ENCODE assay signal across 27 cellular contexts in the genomic region with DNA sequence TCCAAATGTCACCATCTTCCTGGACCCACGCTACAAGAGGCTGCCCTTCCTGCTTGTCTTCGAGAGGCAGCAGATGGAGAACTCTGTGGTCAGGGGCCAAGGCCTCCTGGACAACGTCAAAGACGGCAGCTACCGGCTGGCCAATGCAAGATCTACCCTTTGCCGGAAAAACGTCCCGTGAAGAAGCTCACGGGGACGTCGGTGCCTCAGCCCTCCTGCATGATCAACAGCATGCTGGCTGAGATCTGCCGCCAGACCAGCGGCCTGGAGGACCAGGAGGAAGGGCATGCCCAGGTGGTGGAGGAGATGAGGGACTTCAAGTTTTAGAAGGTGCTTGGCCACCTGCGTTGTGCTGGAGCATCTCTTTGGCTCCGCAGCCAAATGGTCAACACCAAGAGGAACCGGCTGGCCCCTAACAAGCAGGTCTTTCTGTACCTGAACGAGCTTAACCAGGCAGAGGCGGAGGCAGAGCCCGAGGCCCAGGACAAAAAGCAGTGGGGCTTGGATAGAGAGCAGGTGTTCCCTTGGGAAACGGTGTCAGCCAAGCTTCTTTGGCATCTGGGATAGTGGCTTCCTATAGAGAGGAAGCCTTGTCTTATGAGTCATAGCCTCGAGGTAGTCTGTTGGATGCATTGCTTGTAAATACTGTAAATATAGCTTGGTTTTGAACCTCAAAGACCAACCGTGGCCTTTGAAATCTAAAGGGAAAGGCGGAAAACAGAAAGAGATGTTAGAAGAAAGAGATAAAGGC.
"Had no signal": no experiment of that assay in that cellular context is flagged by ENCODE, and none has a peak within 500 bp of the region (broad histone marks: within the 10 kb centered on the region; RNA-seq: fewer than 3 reads in every experiment).

No MANE protein-coding gene starts in this region.

- DNase-seq: activated CD4-positive, alpha-beta memory T cell treated with anti-CD3 and anti-CD28 coated beads for 36 hours; activated CD4-positive, alpha-beta T cell treated with anti-CD3 and anti-CD28 coated beads, Interleukin-2, amount 10 ng/mL, durations not matched to agents 24 days and 14 days; activated CD4-positive, CD25-positive, alpha-beta regulatory T cell treated with anti-CD3 and anti-CD28 coated beads, Interleukin-2, amount 50 U/mL, for 72 hours; activated CD8-positive, alpha-beta memory T cell treated with anti-CD3 and anti-CD28 coated beads, Interleukin-2, amount 50 U/mL, for 4 hours; activated effector memory CD4-positive, alpha-beta T cell treated with anti-CD3 and anti-CD28 coated beads, Interleukin-2, amount 50 U/mL, for 16 hours; activated naive CD4-positive, alpha-beta T cell treated with anti-CD3 and anti-CD28 coated beads, Interleukin-2, amount 10 ng/mL, durations not matched to agents 7 days and 5 days; activated naive CD8-positive, alpha-beta T cell treated with anti-CD3 and anti-CD28 coated beads, Interleukin-2, amount 10 ng/mL, durations not matched to agents 7 days and 5 days; activated T-cell treated with anti-CD3 and anti-CD28 coated beads, Interleukin-2, amount 50 U/mL, for 1 hour; cortex of kidney; effector memory CD8-positive, alpha-beta T cell; foreskin keratinocyte; glutamatergic neuron; left ventricle myocardium superior; naive B cell; nucleus accumbens; right cardiac atrium; stimulated activated CD4-positive, alpha-beta T cell treated with anti-CD3 and anti-CD28 coated beads, Interleukin-4, amount 100 ng/mL, for 1 hour; stimulated activated naive CD8-positive, alpha-beta T cell treated with anti-CD3 and anti-CD28 coated beads, Interleukin-15, amount 100 ng/mL, for 72 hours; substantia nigra; T-helper 2 cell had no signal

- H3K9me3 Mint-ChIP-seq: activated CD4-positive, alpha-beta memory T cell treated with anti-CD3 and anti-CD28 coated beads for 36 hours; activated CD4-positive, alpha-beta T cell treated with anti-CD3 and anti-CD28 coated beads, Interleukin-2, amount 10 ng/mL, durations not matched to agents 24 days and 14 days; activated naive CD4-positive, alpha-beta T cell treated with anti-CD3 and anti-CD28 coated beads, Interleukin-2, amount 10 ng/mL, durations not matched to agents 7 days and 5 days; activated naive CD8-positive, alpha-beta T cell treated with anti-CD3 and anti-CD28 coated beads, Interleukin-2, amount 10 ng/mL, durations not matched to agents 7 days and 5 days; activated T-helper 1 cell treated with anti-CD3 and anti-CD28 coated beads, Interleukin-12 subunit alpha, Interleukin-12 subunit beta, Interleukin-2, Interleukin-4 antibody, amounts not matched to agents 30 ng/mL and 10 ng/mL and 1 ng/mL, durations not matched to agents 14 hours and 24 hours and 36 hours; brain; effector memory CD8-positive, alpha-beta T cell; stimulated activated memory B cell treated with anti-CD40 and anti-IgM and Interleukin-4, amounts not matched to agents 10 μg/mL and 1 μg/mL and 100 μg/mL, for 72 hours; stimulated activated naive CD8-positive, alpha-beta T cell treated with anti-CD3 and anti-CD28 coated beads, Interleukin-15, amount 100 ng/mL, for 72 hours had no signal

- H3K27ac Mint-ChIP-seq: activated CD4-positive, alpha-beta memory T cell treated with anti-CD3 and anti-CD28 coated beads for 36 hours; activated CD4-positive, alpha-beta T cell treated with anti-CD3 and anti-CD28 coated beads, Interleukin-2, amount 10 ng/mL, durations not matched to agents 24 days and 14 days; activated naive CD4-positive, alpha-beta T cell treated with anti-CD3 and anti-CD28 coated beads, Interleukin-2, amount 10 ng/mL, durations not matched to agents 7 days and 5 days; activated naive CD8-positive, alpha-beta T cell treated with anti-CD3 and anti-CD28 coated beads, Interleukin-2, amount 10 ng/mL, durations not matched to agents 7 days and 5 days; activated T-helper 1 cell treated with anti-CD3 and anti-CD28 coated beads, Interleukin-12 subunit alpha, Interleukin-12 subunit beta, Interleukin-2, Interleukin-4 antibody, amounts not matched to agents 30 ng/mL and 10 ng/mL and 1 ng/mL, durations not matched to agents 14 hours and 24 hours and 36 hours; brain; effector memory CD8-positive, alpha-beta T cell; mesothelial cell of epicardium; naive B cell; stimulated activated memory B cell treated with anti-CD40 and anti-IgM and Interleukin-4, amounts not matched to agents 10 μg/mL and 1 μg/mL and 100 μg/mL, for 72 hours had no signal

- H2AFZ ChIP-seq: parathyroid adenoma had no signal

- H3K4me3 ChIP-seq: ascending aorta, upper lobe of left lung had no signal

- H3K27ac ChIP-seq: ascending aorta, foreskin keratinocyte, parathyroid adenoma, upper lobe of left lung had no signal

- H3K4me1 ChIP-seq: ascending aorta, foreskin keratinocyte, parathyroid adenoma, upper lobe of left lung had no signal

- H3K36me3 Mint-ChIP-seq: activated CD4-positive, alpha-beta memory T cell treated with anti-CD3 and anti-CD28 coated beads for 36 hours; activated naive CD4-positive, alpha-beta T cell treated with anti-CD3 and anti-CD28 coated beads, Interleukin-2, amount 10 ng/mL, durations not matched to agents 7 days and 5 days; activated naive CD8-positive, alpha-beta T cell treated with anti-CD3 and anti-CD28 coated beads, Interleukin-2, amount 10 ng/mL, durations not matched to agents 7 days and 5 days; brain; mesothelial cell of epicardium; naive B cell; stimulated activated memory B cell treated with anti-CD40 and anti-IgM and Interleukin-4, amounts not matched to agents 10 μg/mL and 1 μg/mL and 100 μg/mL, for 72 hours had no signal

- H3K9me3 ChIP-seq: ascending aorta, upper lobe of left lung had no signal

- H3K27me3 ChIP-seq: ascending aorta, foreskin keratinocyte, upper lobe of left lung had no signal

- H3K36me3 ChIP-seq: ascending aorta, upper lobe of left lung had no signal

- H3K27me3 Mint-ChIP-seq: stimulated activated memory B cell treated with anti-CD40 and anti-IgM and Interleukin-4, amounts not matched to agents 10 μg/mL and 1 μg/mL and 100 μg/mL, for 72 hours had no signal

- H3K9ac ChIP-seq: parathyroid adenoma had no signal

- H3K79me2 ChIP-seq: parathyroid adenoma had no signal

- H3K4me1 Mint-ChIP-seq: activated naive CD8-positive, alpha-beta T cell treated with anti-CD3 and anti-CD28 coated beads, Interleukin-2, amount 10 ng/mL, durations not matched to agents 7 days and 5 days; brain; naive B cell; stimulated activated memory B cell treated with anti-CD40 and anti-IgM and Interleukin-4, amounts not matched to agents 10 μg/mL and 1 μg/mL and 100 μg/mL, for 72 hours had no signal

- ATAC-seq: effector memory CD8-positive, alpha-beta T cell; foreskin keratinocyte; left ventricle myocardium superior; right cardiac atrium; stimulated activated memory B cell treated with anti-CD40 and anti-IgM and Interleukin-4, amounts not matched to agents 10 μg/mL and 1 μg/mL and 100 μg/mL, for 72 hours; stimulated activated naive CD8-positive, alpha-beta T cell treated with anti-CD3 and anti-CD28 coated beads, Interleukin-15, amount 100 ng/mL, for 72 hours had no signal

- H3K4me3 Mint-ChIP-seq: activated CD4-positive, alpha-beta memory T cell treated with anti-CD3 and anti-CD28 coated beads for 36 hours; activated CD4-positive, alpha-beta T cell treated with anti-CD3 and anti-CD28 coated beads, Interleukin-2, amount 10 ng/mL, durations not matched to agents 24 days and 14 days; activated naive CD4-positive, alpha-beta T cell treated with anti-CD3 and anti-CD28 coated beads, Interleukin-2, amount 10 ng/mL, durations not matched to agents 7 days and 5 days; activated naive CD8-positive, alpha-beta T cell treated with anti-CD3 and anti-CD28 coated beads, Interleukin-2, amount 10 ng/mL, durations not matched to agents 7 days and 5 days; activated T-helper 1 cell treated with anti-CD3 and anti-CD28 coated beads, Interleukin-12 subunit alpha, Interleukin-12 subunit beta, Interleukin-2, Interleukin-4 antibody, amounts not matched to agents 30 ng/mL and 10 ng/mL and 1 ng/mL, durations not matched to agents 14 hours and 24 hours and 36 hours; brain; effector memory CD8-positive, alpha-beta T cell; mesothelial cell of epicardium; naive B cell; stimulated activated memory B cell treated with anti-CD40 and anti-IgM and Interleukin-4, amounts not matched to agents 10 μg/mL and 1 μg/mL and 100 μg/mL, for 72 hours; stimulated activated naive CD8-positive, alpha-beta T cell treated with anti-CD3 and anti-CD28 coated beads, Interleukin-15, amount 100 ng/mL, for 72 hours had no signal
